Comparison of ENCODE assay signal across 8 cellular contexts in the genomic region with DNA sequence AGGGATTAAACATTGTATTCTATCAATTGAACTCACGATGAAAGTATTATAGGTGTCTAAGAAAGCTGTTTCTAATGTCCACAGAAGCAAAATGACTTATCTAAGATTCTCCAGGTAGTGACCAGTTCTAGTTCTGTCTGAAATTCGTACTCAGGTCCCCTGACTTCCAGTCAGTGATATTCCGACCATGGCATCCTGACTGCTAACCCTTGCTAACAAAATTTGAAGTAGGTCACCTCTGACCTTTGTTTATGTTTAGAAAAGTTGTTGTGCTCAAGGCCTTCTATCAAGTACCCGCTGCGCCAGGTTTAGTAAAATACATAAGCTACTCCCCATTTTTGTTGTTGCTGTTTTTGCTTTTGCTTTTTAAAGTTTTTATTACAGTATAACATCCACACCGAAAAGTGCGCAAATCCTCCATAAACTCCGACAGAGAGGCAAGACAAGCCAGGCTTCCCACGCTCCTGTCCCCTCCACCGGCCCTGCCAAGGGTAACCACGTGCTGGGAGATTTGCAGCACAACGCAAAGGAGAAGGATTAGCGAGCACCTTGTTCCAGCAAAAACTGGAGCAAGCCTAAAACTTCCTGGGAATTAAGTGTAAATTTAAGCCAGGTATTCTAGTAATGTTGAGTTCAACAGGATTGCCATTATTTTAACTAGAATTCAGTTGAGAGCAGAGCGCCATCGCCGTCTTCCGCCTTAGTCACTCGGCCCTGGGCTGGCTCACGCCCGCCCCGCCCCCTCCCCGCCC. TPM values are rescaled to one million over a fixed set of nuclear protein-coding genes. Genes with fewer than 3 reads are reported as not detected.
DNase-seq lines count a peak whose midpoint lies in the region; ATAC-seq and TF ChIP-seq lines count a peak whose summit lies in the region.

No MANE protein-coding gene starts in this region.

- no peaks in the 10 kb centered on the region for H3K36me3 ChIP-seq in effector memory CD4-positive, alpha-beta T cell (ENCODE audit: control insufficient read depth, insufficient read depth, low read length)
- no peaks in the 10 kb centered on the region for H3K36me3 ChIP-seq in mucosa of rectum (ENCODE audit: control insufficient read depth in 2 of 2, insufficient read depth in 2 of 2, low read length in 2 of 2)
- H3K36me3 ChIP-seq in upper lobe of right lung = no peaks in the 10 kb centered on the region

- TF ChIP-seq CTCF in upper lobe of right lung (IDR thresholded peaks at IDR 0.05) = no peak

- peaks cover 8% of the 10 kb centered on the region for H3K4me1 ChIP-seq in effector memory CD4-positive, alpha-beta T cell (ENCODE audit: control insufficient read depth, insufficient read depth, low read length, poor library complexity, severe bottlenecking)
- H3K4me1 ChIP-seq in mucosa of rectum (ENCODE audit: control insufficient read depth in 2 of 2, insufficient read depth in 2 of 2, low read length in 2 of 2) (peaks cover 0 to 3% of the 10 kb centered on the region in 2 donors), upper lobe of right lung (peaks cover 8% of the 10 kb centered on the region)

- intact Hi-C loops in upper lobe of right lung (cut with DNase I) = no loop called here

- DNase-seq in DMS53 (lab: John Stamatoyannopoulos, UW) (peak; percentile 88), HT1080 (ENCODE audit: low read depth) (peak; percentile 60), upper lobe of right lung (peak; percentile 77), A172 (ENCODE audit: low spot score) (no peak)
- no peak for DNase-seq in effector memory CD4-positive, alpha-beta T cell

- peak overlapping the region; percentile 71 for H3K27ac ChIP-seq in effector memory CD4-positive, alpha-beta T cell (ENCODE audit: insufficient read depth, low read length, poor library complexity, severe bottlenecking)
- H3K27ac ChIP-seq in mucosa of rectum (ENCODE audit: low read depth in 2 of 2, low read length in 2 of 2) (peak overlapping the region; percentile 82 to 90), upper lobe of right lung (peak overlapping the region; percentile 88)

- peak overlapping the region; percentile 47 for H3K4me3 ChIP-seq in effector memory CD4-positive, alpha-beta T cell (ENCODE audit: insufficient read depth, low read depth, low read length, poor library complexity, severe bottlenecking)
- H3K4me3 ChIP-seq in mucosa of rectum (ENCODE audit: low read length in 2 of 2) (peak overlapping the region; percentile 59 to 74), upper lobe of right lung (peak overlapping the region; percentile 55)

- peak overlapping the region in 1 of 2 donors; percentile 65 for H3K9ac ChIP-seq in mucosa of rectum (ENCODE audit: low read depth in 1 of 2, low read length in 2 of 2)

- H3K27me3 ChIP-seq in effector memory CD4-positive, alpha-beta T cell (replicated peaks; ENCODE audit: control insufficient read depth, insufficient read depth, low read length, poor library complexity, severe bottlenecking) = no peaks in the 10 kb centered on the region
- H3K27me3 ChIP-seq in mucosa of rectum (ENCODE audit: control insufficient read depth in 2 of 2, insufficient read depth in 2 of 2, low read length in 2 of 2) (no peaks in the 10 kb centered on the region), upper lobe of right lung (no peaks in the 10 kb centered on the region)

- peak; percentile 42; the same call in 1 of the 2 replicates for TF ChIP-seq POLR2A in Raji (IDR thresholded peaks at IDR 0.05; ENCODE audit: insufficient read depth, low read depth, low read length)

- peak; percentile 29 for ATAC-seq in GM21515 (IDR thresholded peaks at IDR 0.05; ENCODE audit: unreplicated experiment)
- peak; percentile 32 for ATAC-seq in upper lobe of right lung

- H3K9me3 ChIP-seq in effector memory CD4-positive, alpha-beta T cell (ENCODE audit: control insufficient read depth, low read length) = no peaks in the 10 kb centered on the region
- H3K9me3 ChIP-seq in mucosa of rectum (ENCODE audit: control insufficient read depth in 2 of 2, low read length in 2 of 2) (no peaks in the 10 kb centered on the region), upper lobe of right lung (no peaks in the 10 kb centered on the region)

RNA-seq across cellular contexts. Expression of a gene that starts 17.9 kb away (rescaled TPM):
- 74.0 and 75.1 TPM in 2 replicates for total RNA-seq in HT1080 (2014; rRNA removed; shearing (Covaris generic))
- 102 and 114 TPM in 2 replicates for polyA plus RNA-seq in HT1080 (2015; cell fraction: cytosol; rRNA removed)
- polyA plus RNA-seq in HT1080 (2015; cell fraction: nucleus; rRNA removed) = 58.2 and 64.5 TPM in 2 replicates
- 45.8 TPM for total RNA-seq in upper lobe of right lung
- total RNA-seq in A172 (2014; rRNA removed; shearing (Covaris generic)) = 101 and 106 TPM in 2 replicates

RNA-seq across cellular contexts. Expression of a gene that starts 20.2 kb away (rescaled TPM):
- 0.23 TPM in 1 of 2 replicates, not detected in the other for total RNA-seq in HT1080 (2014; rRNA removed; shearing (Covaris generic))
- polyA plus RNA-seq in HT1080 (2015; cell fraction: cytosol; rRNA removed) = not detected in 2 replicates
- polyA plus RNA-seq in HT1080 (2015; cell fraction: nucleus; rRNA removed) = not detected in 2 replicates
- not detected for total RNA-seq in upper lobe of right lung
- not detected in 2 replicates for total RNA-seq in A172 (2014; rRNA removed; shearing (Covaris generic))

Comparison
In these comparisons a context has a peak if more than half of its experiments do, and no peak if none do; other contexts are left out.
1. DNase-seq: peak in DMS53 (single experiment), HT1080 (single experiment) and upper lobe of right lung (single experiment); none in effector memory CD4-positive, alpha-beta T cell (0 of 3) and A172 (single experiment).
2. Peak in every context shown above with its lines, with median percentiles within 50 percentile points of each other: H3K27ac ChIP-seq and H3K4me3 ChIP-seq.